Comparison of ENCODE assay signal across 21 cellular contexts in genomic region chr6:36742146-36742545, GRCh38. TPM values are rescaled to one million over a fixed set of nuclear protein-coding genes. Genes with fewer than 3 reads are reported as not detected.
"Had no signal": no experiment of that assay in that cellular context is flagged by ENCODE, and none has a peak within 500 bp of the region (broad histone marks: within the 10 kb centered on the region; RNA-seq: fewer than 3 reads in every experiment).

No MANE protein-coding gene starts in this region.

- H3K27ac ChIP-seq: RWPE1, SJCRH30 had no signal

- DNase-seq: KBM-7, MG63, NCI-H1092, NCI-H1436, NCI-H187, NCI-H2029, NCI-H2081 treated with DMSO at 0.1 percent for 48 hours, NCI-H2171, NCI-H226, NCI-H446, NCI-H510A, NCI-H524 treated with DMSO at 0.1 percent for 48 hours, NCI-H69, NCI-H774, PC-3, SHP77 treated with DMSO at 0.1 percent for 48 hours, SJCRH30 had no signal

- H3K9me3 ChIP-seq: MG63, SJCRH30 had no signal

- H3K4me1 ChIP-seq: SJCRH30 had no signal

- H3K27me3 ChIP-seq: MG63 had no signal

- ATAC-seq: Panc1, PC-3, SK-N-SH treated with all-trans-retinoic acid at 6 μM for 48 hours had no signal

- H3K36me3 ChIP-seq: MG63, SJCRH30 had no signal

- H3K4me3 ChIP-seq: MG63, SJCRH30 had no signal

RNA-seq across cellular contexts. Expression of gene RAB44, which starts 44.5 kb away (rescaled TPM):
- total RNA-seq: HT-29, PC-3, SJCRH30 had no signal
